In the genomic region with DNA sequence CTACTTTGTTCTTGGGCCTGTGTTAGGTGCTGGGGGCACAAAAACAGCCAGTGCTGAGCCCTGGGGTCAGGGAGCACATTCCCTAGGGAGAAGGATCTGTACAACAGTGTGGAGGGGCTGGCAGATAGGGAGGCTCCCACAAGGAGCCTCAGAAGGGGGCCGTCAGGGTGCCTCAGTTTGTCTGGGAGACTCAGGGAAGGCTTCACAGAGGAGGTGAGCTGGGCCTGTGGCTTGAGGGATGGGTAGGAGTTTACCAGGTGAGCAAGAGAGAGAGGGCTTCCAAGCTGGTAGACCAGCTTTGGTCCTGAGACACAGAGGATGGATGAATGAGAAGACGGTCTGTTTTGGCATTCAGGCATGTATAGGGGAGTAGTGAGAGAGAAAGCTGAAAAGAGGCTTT, we compare ENCODE assay signal across 26 cellular contexts.
"Had no signal": no experiment of that assay in that cellular context is flagged by ENCODE, and none has a peak within 500 bp of the region (broad histone marks: within the 10 kb centered on the region; RNA-seq: fewer than 3 reads in every experiment).

No MANE protein-coding gene starts in this region.

- H3K27me3 Mint-ChIP-seq: activated CD4-positive, alpha-beta memory T cell treated with anti-CD3 and anti-CD28 coated beads for 36 hours; activated T-helper 17 cell treated with anti-CD3 and anti-CD28 coated beads, Interleukin-2, amount 50 U/mL, for 72 hours; central memory CD8-positive, alpha-beta T cell; effector memory CD8-positive, alpha-beta T cell; natural killer cell treated with Interleukin-12 subunit alpha and Interleukin-12 subunit beta and Interleukin-15 and Interleukin-18, amount 100 ng/mL, for 72 hours had no signal

- ATAC-seq: activated naive CD4-positive, alpha-beta T cell treated with anti-CD3 and anti-CD28 coated beads, Interleukin-2, amount 50 U/mL, for 72 hours; activated T-helper 17 cell treated with anti-CD3 and anti-CD28 coated beads, Interleukin-2, amount 50 U/mL, for 72 hours; effector memory CD8-positive, alpha-beta T cell; esophagus mucosa; left lung; natural killer cell treated with Interleukin-12 subunit alpha and Interleukin-12 subunit beta and Interleukin-15 and Interleukin-18, amount 100 ng/mL, for 72 hours; right lobe of liver had no signal

- DNase-seq: activated CD4-positive, alpha-beta memory T cell treated with anti-CD3 and anti-CD28 coated beads for 36 hours; activated CD4-positive, alpha-beta T cell treated with anti-CD3 and anti-CD28 coated beads for 48 hours; activated CD4-positive, CD25-positive, alpha-beta regulatory T cell; activated T-cell treated with anti-CD3 and anti-CD28 coated beads, Interleukin-2, amount 50 U/mL, for 1 hour; dorsolateral prefrontal cortex; effector memory CD8-positive, alpha-beta T cell; foreskin melanocyte; kidney; left lung; ovary; right lobe of liver; stimulated activated CD4-positive, alpha-beta T cell treated with anti-CD3 and anti-CD28 coated beads, Interleukin-15, amount 100 ng/mL, for 24 hours; stimulated activated CD8-positive, alpha-beta memory T cell treated with anti-CD3 and anti-CD28 coated beads, Interleukin-4, amount 100 ng/mL, for 48 hours; stimulated activated naive CD4-positive, alpha-beta T cell treated with Interleukin-2 at 50 U/mL for 16 hours; upper lobe of left lung had no signal

- H3K9me3 Mint-ChIP-seq: activated CD4-positive, alpha-beta memory T cell treated with anti-CD3 and anti-CD28 coated beads for 36 hours; activated naive CD4-positive, alpha-beta T cell treated with anti-CD3 and anti-CD28 coated beads, Interleukin-2, amount 50 U/mL, for 72 hours; activated T-helper 17 cell treated with anti-CD3 and anti-CD28 coated beads, Interleukin-2, amount 50 U/mL, for 72 hours; central memory CD8-positive, alpha-beta T cell; effector memory CD8-positive, alpha-beta T cell; natural killer cell treated with Interleukin-12 subunit alpha and Interleukin-12 subunit beta and Interleukin-15 and Interleukin-18, amount 100 ng/mL, for 72 hours; T-helper 1 cell treated with Interleukin-12 subunit alpha and Interleukin-12 subunit beta and Interleukin-4 antibody, amounts not matched to agents 30 μg/mL and 1 μg/mL, for 36 hours had no signal

- H3K27ac Mint-ChIP-seq: activated CD4-positive, alpha-beta memory T cell treated with anti-CD3 and anti-CD28 coated beads for 36 hours; activated naive CD4-positive, alpha-beta T cell treated with anti-CD3 and anti-CD28 coated beads, Interleukin-2, amount 50 U/mL, for 72 hours; T-helper 1 cell treated with Interleukin-12 subunit alpha and Interleukin-12 subunit beta and Interleukin-4 antibody, amounts not matched to agents 30 μg/mL and 1 μg/mL, for 36 hours had no signal

- H3K27ac ChIP-seq: ascending aorta, breast epithelium, dorsolateral prefrontal cortex, left lung, neutrophil, ovary, right lobe of liver, skin epidermis, thoracic aorta, upper lobe of left lung had no signal

- H3K4me1 ChIP-seq: breast epithelium had no signal

- H3K9me3 ChIP-seq: ascending aorta, breast epithelium, left lung, neutrophil, ovary, right lobe of liver, thoracic aorta, upper lobe of left lung had no signal

- H3K36me3 Mint-ChIP-seq: activated CD4-positive, alpha-beta memory T cell treated with anti-CD3 and anti-CD28 coated beads for 36 hours; natural killer cell treated with Interleukin-12 subunit alpha and Interleukin-12 subunit beta and Interleukin-15 and Interleukin-18, amount 100 ng/mL, for 72 hours had no signal

- H3K27me3 ChIP-seq: ascending aorta, breast epithelium, dorsolateral prefrontal cortex, neutrophil, ovary, right lobe of liver, upper lobe of left lung had no signal

- H3K36me3 ChIP-seq: ascending aorta, breast epithelium, left lung, neutrophil, ovary, right lobe of liver, thoracic aorta, upper lobe of left lung had no signal

- H3K4me3 Mint-ChIP-seq: activated CD4-positive, alpha-beta memory T cell treated with anti-CD3 and anti-CD28 coated beads for 36 hours; activated T-helper 17 cell treated with anti-CD3 and anti-CD28 coated beads, Interleukin-2, amount 50 U/mL, for 72 hours; central memory CD8-positive, alpha-beta T cell; effector memory CD8-positive, alpha-beta T cell; natural killer cell treated with Interleukin-12 subunit alpha and Interleukin-12 subunit beta and Interleukin-15 and Interleukin-18, amount 100 ng/mL, for 72 hours; T-helper 1 cell treated with Interleukin-12 subunit alpha and Interleukin-12 subunit beta and Interleukin-4 antibody, amounts not matched to agents 30 μg/mL and 1 μg/mL, for 36 hours had no signal

- H3K4me3 ChIP-seq: ascending aorta, breast epithelium, dorsolateral prefrontal cortex, left lung, ovary, right lobe of liver, skin epidermis, thoracic aorta, upper lobe of left lung had no signal
